ENCODE assay signal across 25 cellular contexts in the genomic region with DNA sequence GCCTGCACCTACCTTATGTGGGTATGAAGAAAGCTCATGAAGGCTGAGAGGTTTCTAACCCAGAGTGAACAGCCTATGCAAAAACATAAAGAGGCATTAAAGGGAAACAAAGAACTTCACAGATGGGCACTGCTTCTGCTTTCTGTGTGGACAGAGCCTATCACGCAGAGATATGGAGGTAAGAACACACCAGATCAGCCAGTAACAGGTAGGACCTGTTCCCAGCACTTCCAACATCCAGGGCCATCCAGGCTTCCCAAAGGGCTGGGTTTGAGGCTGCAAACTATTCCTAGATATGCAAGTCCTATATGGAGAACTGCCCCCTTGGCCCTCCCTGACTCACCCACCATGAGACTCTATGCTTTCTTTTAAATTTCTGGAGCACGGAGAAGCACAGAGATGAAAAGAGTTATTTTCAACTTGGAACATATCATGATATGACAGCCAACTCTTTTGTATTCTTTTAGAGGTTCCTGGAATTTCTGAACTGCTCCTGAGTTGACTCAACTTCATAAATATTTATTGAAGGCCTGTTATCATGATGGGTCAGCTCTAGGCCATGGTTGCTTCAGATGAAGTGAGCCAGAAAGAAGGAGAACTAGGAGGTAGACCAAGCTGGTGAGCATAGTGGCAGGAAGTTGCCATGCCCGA.
DNase-seq lines count a peak whose midpoint lies in the region; ATAC-seq and TF ChIP-seq lines count a peak whose summit lies in the region.
"Had no signal": no experiment of that assay in that cellular context is flagged by ENCODE, and none has a peak within 500 bp of the region (broad histone marks: within the 10 kb centered on the region; RNA-seq: fewer than 3 reads in every experiment).

No MANE protein-coding gene starts in this region.

- peak overlapping the region; percentile 20; the same call in 1 of the 2 replicates for H2AFZ ChIP-seq in OCI-LY3 (ENCODE audit: low read depth, low read length)
- H2AFZ ChIP-seq in osteoblast (ENCODE audit: low read length), result no peak overlapping the region

- H3K27me3 ChIP-seq in Caco-2 (replicated peaks; ENCODE audit: control insufficient read depth, insufficient read depth, low read length) (no peaks in the 10 kb centered on the region), OCI-LY3 (ENCODE audit: low read depth, low read length) (no peaks in the 10 kb centered on the region), esophagus muscularis mucosa (no peaks in the 10 kb centered on the region), osteoblast (ENCODE audit: insufficient read depth, low read length) (no peaks in the 10 kb centered on the region)
- H3K27me3 ChIP-seq: foreskin keratinocyte, ovary had no signal

- peaks cover 17% of the 10 kb centered on the region for H3K4me1 Mint-ChIP-seq in Caco-2 (ENCODE audit: low read depth, unreplicated experiment)

- no peaks in the 10 kb centered on the region for H3K27me3 Mint-ChIP-seq in Caco-2 (ENCODE audit: insufficient read depth, unreplicated experiment)
- H3K27me3 Mint-ChIP-seq: dendritic cell treated with granulocyte-macrophage colony-stimulating factor and Interleukin-4, amounts not matched to agents 40 ng/mL and 50 ng/mL, for 4 days; naive thymus-derived CD4-positive, alpha-beta T cell had no signal

- H3K4me1 ChIP-seq in Caco-2, result peaks cover 12% of the 10 kb centered on the region; the same call in 1 of the 2 replicates
- H3K4me1 ChIP-seq in OCI-LY3 (ENCODE audit: low read length), result peaks cover 24% of the 10 kb centered on the region
- H3K4me1 ChIP-seq in esophagus muscularis mucosa, result peaks cover 14 to 70% (median 62%) of the 10 kb centered on the region in 4 donors
- H3K4me1 ChIP-seq in osteoblast (ENCODE audit: insufficient read depth, low read length), result peaks cover 14% of the 10 kb centered on the region
- H3K4me1 ChIP-seq: foreskin keratinocyte had no signal

- no peaks in the 10 kb centered on the region for H3K36me3 Mint-ChIP-seq in Caco-2 (ENCODE audit: insufficient read depth, unreplicated experiment)
- H3K36me3 Mint-ChIP-seq: CD14-positive monocyte had no signal

- no peak overlapping the region for H3K4me3 ChIP-seq in Caco-2 (ENCODE audit: low read depth, low read length)
- no peak overlapping the region for H3K4me3 ChIP-seq in OCI-LY3 (ENCODE audit: low read length)
- no peak overlapping the region for H3K4me3 ChIP-seq in esophagus muscularis mucosa
- no peak overlapping the region for H3K4me3 ChIP-seq in osteoblast (ENCODE audit: insufficient read depth, low read length)
- no peak overlapping the region for H3K4me3 ChIP-seq in lower leg skin (ENCODE audit: low read depth, poor library complexity, severe bottlenecking)
- H3K4me3 ChIP-seq: ovary had no signal

- no peak for TF ChIP-seq EP300 in esophagus muscularis mucosa (IDR thresholded peaks at IDR 0.05)

- H3K9me3 ChIP-seq in Caco-2 (0 out of 2 replicates have a peak, but pooled peaks cover 3% of the 10 kb centered on the region), OCI-LY3 (ENCODE audit: insufficient read depth, low read length) (no peaks in the 10 kb centered on the region), esophagus muscularis mucosa (peaks cover 0 to 4% (median 2%) of the 10 kb centered on the region in 4 donors), osteoblast (ENCODE audit: low read depth, low read length) (no peaks in the 10 kb centered on the region)
- H3K9me3 ChIP-seq: ovary had no signal

- no peaks in the 10 kb centered on the region for H3K36me3 ChIP-seq in Caco-2 (ENCODE audit: control insufficient read depth, insufficient read depth, low read length)
- no peaks in the 10 kb centered on the region for H3K36me3 ChIP-seq in OCI-LY3 (replicated peaks; ENCODE audit: low read depth, low read length)
- no peaks in the 10 kb centered on the region for H3K36me3 ChIP-seq in esophagus muscularis mucosa
- no peaks in the 10 kb centered on the region for H3K36me3 ChIP-seq in osteoblast (ENCODE audit: insufficient read depth, low read length)
- H3K36me3 ChIP-seq: ovary had no signal

- no peak overlapping the region for H3K4me3 Mint-ChIP-seq in Caco-2 (ENCODE audit: unreplicated experiment)
- H3K4me3 Mint-ChIP-seq: brain; CD14-positive monocyte; dendritic cell treated with granulocyte-macrophage colony-stimulating factor and Interleukin-4, amounts not matched to agents 40 ng/mL and 50 ng/mL, for 4 days; naive thymus-derived CD4-positive, alpha-beta T cell had no signal

- ATAC-seq in GM18505 (IDR thresholded peaks at IDR 0.05; ENCODE audit: unreplicated experiment) (no peak), GM21717 (IDR thresholded peaks at IDR 0.05; ENCODE audit: unreplicated experiment) (no peak)
- ATAC-seq: foreskin keratinocyte; naive thymus-derived CD4-positive, alpha-beta T cell; sciatic nerve had no signal

- TF ChIP-seq POLR2A in esophagus muscularis mucosa (IDR thresholded peaks at IDR 0.05; ENCODE audit: low read depth) (no peak), lower leg skin (IDR thresholded peaks at IDR 0.05) (no peak), GM18505 (IDR thresholded peaks at IDR 0.05; ENCODE audit: borderline replicate concordance, extremely low read depth, insufficient read depth, insufficient read length) (no peak)

- H3K27ac ChIP-seq in OCI-LY3 (ENCODE audit: low read length), result no peak overlapping the region
- H3K27ac ChIP-seq in esophagus muscularis mucosa (replicated peaks in 1 of 4), result peak overlapping the region; percentile 73 to 83 (median 81)
- peak overlapping the region; percentile 4 for H3K27ac ChIP-seq in osteoblast (ENCODE audit: low read depth, low read length)
- H3K27ac ChIP-seq: foreskin keratinocyte, ovary, RWPE1 had no signal

- no peaks in the 10 kb centered on the region for H3K79me2 ChIP-seq in OCI-LY3 (ENCODE audit: low read length)
- H3K79me2 ChIP-seq in osteoblast (ENCODE audit: insufficient read depth, low read length), result no peaks in the 10 kb centered on the region

- no peak for DNase-seq in Caco-2
- no peak for DNase-seq in esophagus muscularis mucosa (ENCODE audit: extremely low spot score)
- DNase-seq in osteoblast (ENCODE audit: insufficient read length, low spot score, missing footprints), result peak; percentile 81
- no peak for DNase-seq in lower leg skin (ENCODE audit: low spot score in 2 of 2)
- DNase-seq in H4 (ENCODE audit: low spot score), result no peak
- DNase-seq: activated naive CD4-positive, alpha-beta T cell treated with anti-CD3 and anti-CD28 coated beads, Interleukin-2, amount 50 U/mL, for 16 hours; foreskin keratinocyte; GDM1; GOT3; Karpas-422; left cardiac atrium; naive thymus-derived CD4-positive, alpha-beta T cell; NCI-H1092 treated with DMSO at 0.1 percent for 48 hours; NCI-H2029; NCI-H510A treated with DMSO at 0.1 percent for 48 hours; ovary; T-helper 9 cell had no signal

- CTCF ChIA-PET in Caco-2 (lab: Charles Lee), result no interaction called here

- POLR2A ChIA-PET in Caco-2 (lab: Charles Lee), result no interaction called here

- peaks cover 12% of the 10 kb centered on the region for H3K9me3 Mint-ChIP-seq in Caco-2 (ENCODE audit: unreplicated experiment)

- TF ChIP-seq CTCF in Caco-2 (IDR thresholded peaks at IDR 0.05; ENCODE audit: insufficient read depth in 1 of 2, low read depth in 1 of 2, low read length in 1 of 2, severe bottlenecking in 1 of 2, unreplicated experiment in 1 of 2), result no peak
- no peak for TF ChIP-seq CTCF in OCI-LY3 (IDR thresholded peaks at IDR 0.05; ENCODE audit: low read depth, low read length)
- TF ChIP-seq CTCF in esophagus muscularis mucosa (IDR thresholded peaks at IDR 0.05), result no peak
- no peak for TF ChIP-seq CTCF in osteoblast (IDR thresholded peaks at IDR 0.05; ENCODE audit: extremely low read depth, low read depth, low read length)
- no peak for TF ChIP-seq CTCF in lower leg skin (IDR thresholded peaks at IDR 0.05)

- 55% methylated on average over 3 of the region's 3 CpGs for WGBS in esophagus muscularis mucosa
- WGBS in lower leg skin, 2 donors, result 75 to 83% methylated on average over 3 of the region's 3 CpGs

- peak overlapping the region; percentile 21 for H3K27ac Mint-ChIP-seq in Caco-2 (ENCODE audit: unreplicated experiment)
- H3K27ac Mint-ChIP-seq: dendritic cell treated with granulocyte-macrophage colony-stimulating factor and Interleukin-4, amounts not matched to agents 40 ng/mL and 50 ng/mL, for 4 days; naive thymus-derived CD4-positive, alpha-beta T cell had no signal

- no peak overlapping the region for H3K9ac ChIP-seq in OCI-LY3 (ENCODE audit: low read length)

- H4K20me1 ChIP-seq in OCI-LY3 (ENCODE audit: insufficient read depth, low read length) (no peaks in the 10 kb centered on the region), osteoblast (ENCODE audit: insufficient read depth, low read length) (no peaks in the 10 kb centered on the region)

- H3K4me2 ChIP-seq in OCI-LY3 (ENCODE audit: low read length), result peak overlapping the region; percentile 30
- peak overlapping the region; percentile 10 for H3K4me2 ChIP-seq in osteoblast (ENCODE audit: insufficient read depth, low read length)

- no TSS peak for BruUV-seq in Caco-2 (replicated peaks; lab: Mats Ljungman, UMichigan)

- intact Hi-C loops in Caco-2 (cut with micrococcal nuclease; ENCODE audit: unreplicated experiment) (no loop called here), esophagus muscularis mucosa (cut with DNase I) (no loop called here), lower leg skin (cut with DNase I; ENCODE audit: low total_unique reads) (no loop called here)
